Comparison of ENCODE assay signal across 8 cellular contexts in genomic region chr16:68085259-68086071, GRCh38. TPM values are rescaled to one million over a fixed set of nuclear protein-coding genes. Genes with fewer than 3 reads are reported as not detected.
DNase-seq lines count a peak whose midpoint lies in the region; ATAC-seq and TF ChIP-seq lines count a peak whose summit lies in the region.

Gene NFATC3, plus strand, starts transcription at chr16:68085370. Its CDS starts 312 bp downstream, at chr16:68085682.

- H3K9me3 ChIP-seq in BE2C: no peaks in the 10 kb centered on the region

- H3K36me3 ChIP-seq in BE2C: 0 out of 2 replicates have a peak, but pooled peaks cover 2% of the 10 kb centered on the region

- no peaks in the 10 kb centered on the region for H3K27me3 ChIP-seq in BE2C

- H3K9me3 Mint-ChIP-seq in memory B cell: no peaks in the 10 kb centered on the region

- no peaks in the 10 kb centered on the region for H3K36me3 Mint-ChIP-seq in memory B cell

- peak; percentile 100 for DNase-seq in BE2C
- peak; percentile 79 for DNase-seq in NCI-H774 (lab: John Stamatoyannopoulos, UW)
- DNase-seq in activated CD8-positive, alpha-beta memory T cell treated with anti-CD3 and anti-CD28 coated beads for 24 hours: peak; percentile 99
- peak; percentile 98 for DNase-seq in effector CD8-positive, alpha-beta T cell (lab: John Stamatoyannopoulos, UW)
- DNase-seq in memory B cell (ENCODE audit: low spot score in 2 of 2): peak; percentile 95 to 96
- DNase-seq in stimulated activated CD8-positive, alpha-beta memory T cell treated with anti-CD3 and anti-CD28 coated beads, Interleukin-12 subunit alpha, Interleukin-12 subunit beta, amount 100 ng/mL, for 1 hour (ENCODE audit: low read depth): peak; percentile 98

- TF ChIP-seq CTCF in BE2C (IDR thresholded peaks at IDR 0.05; ENCODE audit: low read depth, low read length): no peak

- H3K4me3 Mint-ChIP-seq in memory B cell: peak within 1 kb of the TSS; percentile 84

- peaks cover 13% of the 10 kb centered on the region for H3K4me1 ChIP-seq in BE2C

- peak within 1 kb of the TSS; percentile 91 for H3K4me3 ChIP-seq in BE2C (ENCODE audit: low read depth, low read length)

- peak within 1 kb of the TSS; percentile 90 for H3K27ac Mint-ChIP-seq in memory B cell

- no peaks in the 10 kb centered on the region for H3K27me3 Mint-ChIP-seq in memory B cell

- ATAC-seq in GM19035 (IDR thresholded peaks at IDR 0.05; ENCODE audit: unreplicated experiment) (peak; percentile 64), HG03280 (IDR thresholded peaks at IDR 0.05; ENCODE audit: unreplicated experiment) (peak; percentile 67), memory B cell (ENCODE audit: low read depth) (peak; percentile 76)

- H3K4me1 Mint-ChIP-seq in memory B cell: peaks cover 52% of the 10 kb centered on the region

RNA-seq across cellular contexts. Expression of gene NFATC3, which starts in this region (rescaled TPM):
- 17.5 TPM for polyA plus RNA-seq in BE2C (2012; ENCODE audit: insufficient read depth, insufficient read length, low read depth)

Comparison
In these comparisons a context has a peak if more than half of its experiments do, and no peak if none do; other contexts are left out.
1. Peak in every context shown above with its lines: DNase-seq, ATAC-seq and H3K4me3 ChIP-seq.